Comparison of ENCODE assay signal across 11 cellular contexts in the genomic region with DNA sequence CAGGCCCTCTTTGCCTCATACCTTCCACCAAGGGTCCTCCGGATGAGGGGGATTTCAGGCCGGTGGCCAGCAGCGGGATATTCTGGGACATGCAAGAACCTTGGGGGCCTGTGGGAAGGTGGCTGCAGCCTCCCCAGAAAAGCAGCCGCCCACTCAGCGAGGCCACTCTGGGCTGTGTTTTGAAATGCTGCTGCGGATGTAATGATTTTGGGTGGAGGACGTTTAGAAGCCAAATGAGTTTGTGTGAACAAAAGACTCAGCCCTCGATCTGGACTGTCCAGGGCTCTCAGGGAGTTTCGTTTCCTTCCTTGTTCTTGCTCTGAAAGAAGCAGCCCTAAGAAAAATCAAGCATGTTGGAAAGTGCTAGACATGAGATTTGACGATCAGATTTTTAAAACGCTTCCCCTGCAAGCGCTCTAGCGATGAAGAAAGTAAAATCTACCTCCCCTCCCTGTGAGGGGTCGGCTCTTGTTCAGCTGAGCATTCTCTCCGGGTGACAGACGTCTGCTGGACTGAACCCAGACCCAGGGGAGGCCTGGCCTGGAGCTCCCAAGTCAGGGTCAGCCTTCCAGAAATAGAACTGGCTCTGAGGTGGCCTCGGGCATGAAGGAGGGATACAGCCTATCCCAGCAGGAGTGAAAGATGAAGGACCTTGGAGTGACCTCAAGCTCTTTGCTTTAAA. TPM values are rescaled to one million over a fixed set of nuclear protein-coding genes. Genes with fewer than 3 reads are reported as not detected.
DNase-seq lines count a peak whose midpoint lies in the region; FAIRE-seq and TF ChIP-seq lines count a peak whose summit lies in the region.
"Had no signal": no experiment of that assay in that cellular context is flagged by ENCODE, and none has a peak within 500 bp of the region (broad histone marks: within the 10 kb centered on the region; RNA-seq: fewer than 3 reads in every experiment).

No MANE protein-coding gene starts in this region.

- no peaks in the 10 kb centered on the region for H3K27me3 ChIP-seq in adrenal gland
- H3K27me3 ChIP-seq in transverse colon: no peaks in the 10 kb centered on the region

- H3K36me3 ChIP-seq in adrenal gland (replicated peaks in 1 of 2): no peaks in the 10 kb centered on the region
- no peaks in the 10 kb centered on the region for H3K36me3 ChIP-seq in transverse colon

- H3K4me1 Mint-ChIP-seq in glutamatergic neuron (ENCODE audit: low read depth, unreplicated experiment) (peaks cover 41% of the 10 kb centered on the region), neural crest cell (peaks cover 31% of the 10 kb centered on the region)

- intact Hi-C loops in adrenal gland (cut with DNase I) (no loop called here), transverse colon (cut with DNase I; ENCODE audit: low total_unique reads) (no loop called here)

- 30 to 43% (median 36%) methylated on average over 12 to 17 of the region's 17 CpGs for WGBS in adrenal gland, 4 donors
- 28 to 66% methylated on average over 2 to 17 of the region's 17 CpGs for WGBS in transverse colon (ENCODE audit: low coverage in 1 of 2), 2 donors

- H3K27ac Mint-ChIP-seq in glutamatergic neuron (ENCODE audit: unreplicated experiment) (no peak overlapping the region), neural crest cell (ENCODE audit: unreplicated experiment) (peak overlapping the region; percentile 95)
- H3K27ac Mint-ChIP-seq: activated T-helper 1 cell treated with anti-CD3 and anti-CD28 coated beads, Interleukin-12 subunit alpha, Interleukin-12 subunit beta, Interleukin-2, Interleukin-4 antibody, amounts not matched to agents 30 ng/mL and 10 ng/mL and 1 ng/mL, durations not matched to agents 14 hours and 24 hours and 36 hours had no signal

- H3K27ac ChIP-seq in adrenal gland (peak overlapping the region in 4 of 5 donors; percentile 65 to 73 (median 68)), transverse colon (peak overlapping the region; percentile 81 to 85 (median 83))

- peaks cover 6% of the 10 kb centered on the region for H3K9me3 Mint-ChIP-seq in glutamatergic neuron (ENCODE audit: unreplicated experiment)
- no peaks in the 10 kb centered on the region for H3K9me3 Mint-ChIP-seq in neural crest cell

- no peak for FAIRE-seq in HTR-8/SVneo (lab: Jason Lieb, UNC)
- FAIRE-seq in RCC 7860 (lab: Jason Lieb, UNC): no peak
- FAIRE-seq: endometrium had no signal

- H3K4me1 ChIP-seq in adrenal gland (replicated peaks in 1 of 2): peaks cover 17 to 50% of the 10 kb centered on the region in 2 donors
- peaks cover 18 to 51% (median 28%) of the 10 kb centered on the region in 4 donors for H3K4me1 ChIP-seq in transverse colon

- H3K9me3 ChIP-seq in adrenal gland (replicated peaks in 1 of 3) (no peaks in the 10 kb centered on the region), transverse colon (no peaks in the 10 kb centered on the region)

- TF ChIP-seq POLR2A in adrenal gland (IDR thresholded peaks at IDR 0.05): no peak
- no peak for TF ChIP-seq POLR2A in transverse colon (IDR thresholded peaks at IDR 0.05)

- in situ Hi-C loops in transverse colon (cut with MboI; ENCODE audit: low pct_ligation_motif_present in 1 of 4, low pct_unique_long_range_greater_than_20kb in 1 of 4, low sequenced_read_pairs in 3 of 4): no loop called here

- TF ChIP-seq CTCF in adrenal gland (IDR thresholded peaks at IDR 0.05) (no peak), glutamatergic neuron (IDR thresholded peaks at IDR 0.05; ENCODE audit: partially characterized antibody, unreplicated experiment) (no peak), neural crest cell (conservative IDR thresholded peaks at IDR 0.05) (no peak), transverse colon (IDR thresholded peaks at IDR 0.05) (no peak)

- H3K4me3 Mint-ChIP-seq in glutamatergic neuron (ENCODE audit: unreplicated experiment) (peak overlapping the region; percentile 78), neural crest cell (peak overlapping the region; percentile 75)
- H3K4me3 Mint-ChIP-seq: activated T-helper 1 cell treated with anti-CD3 and anti-CD28 coated beads, Interleukin-12 subunit alpha, Interleukin-12 subunit beta, Interleukin-2, Interleukin-4 antibody, amounts not matched to agents 30 ng/mL and 10 ng/mL and 1 ng/mL, durations not matched to agents 14 hours and 24 hours and 36 hours had no signal

- no peak for TF ChIP-seq EP300 in transverse colon (IDR thresholded peaks at IDR 0.05; ENCODE audit: low read depth)

- DNase-seq in adrenal gland: peak in 6 of 7 donors; percentile 34 to 60 (median 48)
- DNase-seq in glutamatergic neuron: peak; percentile 59
- DNase-seq in neural crest cell (ENCODE audit: low read depth, low spot score): no peak
- no peak for DNase-seq in transverse colon
- no peak for DNase-seq in NCI-H1417 (lab: John Stamatoyannopoulos, UW)
- DNase-seq in globus pallidus (ENCODE audit: low spot score): no peak
- DNase-seq in HTR-8/SVneo (ENCODE audit: insufficient read length, low spot score): no peak
- no peak for DNase-seq in RCC 7860 (ENCODE audit: low spot score)
- DNase-seq: NCI-H526 had no signal

- H3K4me3 ChIP-seq in adrenal gland (peak overlapping the region in 1 of 4 donors; percentile 9), transverse colon (peak overlapping the region in 1 of 4 donors; percentile 8)

- H3K36me3 Mint-ChIP-seq in glutamatergic neuron (ENCODE audit: unreplicated experiment) (peaks cover 3% of the 10 kb centered on the region), neural crest cell (ENCODE audit: low read depth) (no peaks in the 10 kb centered on the region)

- H3K27me3 Mint-ChIP-seq in glutamatergic neuron (ENCODE audit: unreplicated experiment): peaks cover 4% of the 10 kb centered on the region
- H3K27me3 Mint-ChIP-seq in neural crest cell (ENCODE audit: low read depth): peaks cover 4% of the 10 kb centered on the region

RNA-seq across cellular contexts. Expression of a gene that starts 12.9 kb away (rescaled TPM):
- total RNA-seq in adrenal gland (100 to 1,000 TPM in 1 of 8 donors, 10 to 100 TPM in 7; 32.0 to 107 (median 45.8) TPM), glutamatergic neuron (ENCODE audit: unreplicated experiment) (32.7 TPM), neural crest cell (32.0 and 33.8 TPM in 2 replicates), transverse colon (10 to 100 TPM in 2 of 4 donors, 1 to 10 TPM in 2; 8.9 to 97.3 (median 10.6) TPM)
- polyA plus RNA-seq in adrenal gland: 10 to 100 TPM in 1 of 3 donors, 1 to 10 TPM in 2; 6.2 to 29.0 (median 8.4) TPM

Comparison
In these comparisons a context has a peak if more than half of its experiments do, and no peak if none do; other contexts are left out.
1. DNase-seq: peak in adrenal gland (6 of 7) and glutamatergic neuron (single experiment); none in neural crest cell (single experiment), transverse colon (single experiment), NCI-H1417 (0 of 3), globus pallidus (single experiment), HTR-8/SVneo (single experiment) and RCC 7860 (single experiment).